ENCODE assay signal across 15 cellular contexts in the genomic region with DNA sequence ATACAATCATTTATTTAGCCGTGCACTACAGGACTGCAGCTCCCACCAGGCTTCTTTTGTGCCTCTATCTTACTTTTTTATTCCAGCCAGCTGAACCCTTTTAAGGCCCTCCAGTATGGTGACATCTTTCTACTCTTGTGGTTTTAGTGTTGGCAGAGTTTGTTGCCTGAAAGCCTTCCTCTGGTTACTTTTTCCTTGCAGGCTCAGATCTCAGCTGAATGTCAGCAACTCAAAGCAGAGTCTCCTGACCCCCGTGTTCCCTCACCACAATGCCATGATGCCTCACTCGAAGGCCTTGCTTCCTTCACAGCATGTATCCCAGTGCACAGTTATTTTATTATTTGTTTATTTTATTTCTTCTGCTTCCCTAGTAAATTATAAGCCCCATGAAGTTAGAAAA.
DNase-seq lines count a peak whose midpoint lies in the region; ATAC-seq and TF ChIP-seq lines count a peak whose summit lies in the region.
"Had no signal": no experiment of that assay in that cellular context is flagged by ENCODE, and none has a peak within 500 bp of the region (broad histone marks: within the 10 kb centered on the region; RNA-seq: fewer than 3 reads in every experiment).

No MANE protein-coding gene starts in this region.

- DNase-seq in EH (ENCODE audit: low read depth) (peak; percentile 11), RPMI7951 (ENCODE audit: low read depth) (peak; percentile 15), brain pericyte (ENCODE audit: low read depth, low spot score) (peak; percentile 65), osteoblast (ENCODE audit: insufficient read length, low spot score, missing footprints) (peak; percentile 36), NCI-H2029 (lab: John Stamatoyannopoulos, UW) (no peak), occipital lobe (lab: John Stamatoyannopoulos, UW) (no peak)
- DNase-seq: AML-193; Caco-2; CD8-positive, alpha-beta memory T cell; DND-41; HCEC 1CT had no signal

- no peaks in the 10 kb centered on the region for H3K79me2 ChIP-seq in osteoblast (ENCODE audit: insufficient read depth, low read length)

- no peak overlapping the region for H3K4me3 ChIP-seq in osteoblast (ENCODE audit: insufficient read depth, low read length)
- H3K4me3 ChIP-seq: BLaER1 had no signal

- no peaks in the 10 kb centered on the region for H3K27me3 ChIP-seq in osteoblast (ENCODE audit: insufficient read depth, low read length)
- H3K27me3 ChIP-seq: BLaER1 had no signal

- no peak for ATAC-seq in esophagus mucosa

- TF ChIP-seq CTCF in osteoblast (IDR thresholded peaks at IDR 0.05; ENCODE audit: extremely low read depth, low read depth, low read length): no peak

- H3K4me1 ChIP-seq in osteoblast (ENCODE audit: insufficient read depth, low read length): no peaks in the 10 kb centered on the region
- H3K4me1 ChIP-seq: BLaER1, Caco-2 had no signal

- no peak overlapping the region for H2AFZ ChIP-seq in osteoblast (ENCODE audit: low read length)

- no peaks in the 10 kb centered on the region for H4K20me1 ChIP-seq in osteoblast (ENCODE audit: insufficient read depth, low read length)
- H4K20me1 ChIP-seq: BLaER1 had no signal

- no peak overlapping the region for H3K27ac ChIP-seq in osteoblast (ENCODE audit: low read depth, low read length)
- H3K27ac ChIP-seq: 22Rv1, BLaER1, HL-60 had no signal

- no peak overlapping the region for H3K4me2 ChIP-seq in osteoblast (ENCODE audit: insufficient read depth, low read length)
- H3K4me2 ChIP-seq: BLaER1 had no signal

- no peaks in the 10 kb centered on the region for H3K36me3 ChIP-seq in osteoblast (ENCODE audit: insufficient read depth, low read length)
- H3K36me3 ChIP-seq: BLaER1 had no signal

- peaks cover 2% of the 10 kb centered on the region for H3K9me3 ChIP-seq in osteoblast (ENCODE audit: low read depth, low read length)
- H3K9me3 ChIP-seq: Caco-2 had no signal

Comparison
In these comparisons a context has a peak if more than half of its experiments do, and no peak if none do; other contexts are left out.
1. DNase-seq: peak in EH (single experiment), RPMI7951 (single experiment), brain pericyte (single experiment) and osteoblast (single experiment); none in NCI-H2029 (single experiment) and occipital lobe (single experiment).